In the genomic region with DNA sequence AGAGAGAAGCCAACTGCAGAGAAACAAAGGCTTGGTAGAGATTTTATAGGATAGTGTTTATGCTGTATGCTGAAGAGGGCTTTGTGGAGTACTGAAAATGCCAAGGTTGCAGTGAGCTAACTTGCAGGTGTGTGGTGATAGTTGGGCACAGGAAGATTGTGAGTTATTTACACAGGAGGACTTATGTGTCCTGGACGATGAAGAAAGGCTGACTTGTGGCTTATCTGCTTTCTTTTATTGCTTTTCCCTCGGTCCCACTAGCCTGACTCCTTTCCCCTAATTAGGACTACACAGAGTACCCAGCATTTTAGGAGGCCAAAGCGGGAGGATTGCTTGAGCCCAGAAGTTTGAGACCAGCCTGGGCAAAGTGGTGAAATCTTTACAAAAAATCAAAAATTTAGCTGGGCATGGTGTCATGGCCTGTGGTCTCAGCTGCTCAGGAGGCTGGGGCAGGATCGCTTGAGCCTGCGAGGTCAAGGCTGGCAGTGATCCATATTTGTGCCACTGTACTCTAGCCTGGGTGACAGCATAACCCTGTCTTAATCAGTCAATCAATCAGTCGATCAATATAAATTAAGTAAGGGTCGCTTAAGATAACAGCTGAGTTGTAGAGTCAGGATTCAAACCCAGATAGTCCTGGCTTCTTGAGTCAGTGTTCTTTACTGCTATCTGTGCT, we compare ENCODE assay signal across 18 cellular contexts.
DNase-seq lines count a peak whose midpoint lies in the region; ATAC-seq and TF ChIP-seq lines count a peak whose summit lies in the region.
"Had no signal": no experiment of that assay in that cellular context is flagged by ENCODE, and none has a peak within 500 bp of the region (broad histone marks: within the 10 kb centered on the region; RNA-seq: fewer than 3 reads in every experiment).

No MANE protein-coding gene starts in this region.

- no peak for TF ChIP-seq POLR2A in prostate gland (IDR thresholded peaks at IDR 0.05)

- H3K27ac ChIP-seq in hepatocyte = peak overlapping the region; percentile 28
- peak overlapping the region in 1 of 2 donors; percentile 55 for H3K27ac ChIP-seq in prostate gland
- H3K27ac ChIP-seq: lower lobe of right lung had no signal

- H3K4me3 ChIP-seq in LNCaP clone FGC (ENCODE audit: low read depth, low read length) (no peak overlapping the region), hepatocyte (no peak overlapping the region), prostate gland (no peak overlapping the region)
- H3K4me3 ChIP-seq: adrenal gland, GM23338, lower lobe of right lung had no signal

- H3K9me2 ChIP-seq in hepatocyte (replicated peaks; ENCODE audit: insufficient read depth) = no peaks in the 10 kb centered on the region

- peaks cover 51% of the 10 kb centered on the region for H3K4me1 Mint-ChIP-seq in activated T-cell treated with anti-CD3 and anti-CD28 coated beads, Interleukin-2, amount 50 U/mL, for 24 hours (ENCODE audit: low read depth)
- H3K4me1 Mint-ChIP-seq in activated T-helper 2 cell treated with anti-CD3 and anti-CD28 coated beads, Interferon-gamma antibody, Interleukin-2, Interleukin-4, amounts not matched to agents 10 μg/mL and 5 μg/mL and 100 μg/mL, durations not matched to agents 14 hours and 24 hours and 36 hours (ENCODE audit: low read depth) = peaks cover 29% of the 10 kb centered on the region

- no peak overlapping the region for H2AFZ ChIP-seq in hepatocyte
- H2AFZ ChIP-seq: GM23338 had no signal

- ATAC-seq in GM18858 (IDR thresholded peaks at IDR 0.05; ENCODE audit: unreplicated experiment) = no peak
- ATAC-seq: GM23338 had no signal

- H3K9me3 Mint-ChIP-seq in activated T-cell treated with anti-CD3 and anti-CD28 coated beads, Interleukin-2, amount 50 U/mL, for 24 hours = no peaks in the 10 kb centered on the region
- H3K9me3 Mint-ChIP-seq in activated T-helper 2 cell treated with anti-CD3 and anti-CD28 coated beads, Interferon-gamma antibody, Interleukin-2, Interleukin-4, amounts not matched to agents 10 μg/mL and 5 μg/mL and 100 μg/mL, durations not matched to agents 14 hours and 24 hours and 36 hours = no peaks in the 10 kb centered on the region
- H3K9me3 Mint-ChIP-seq: GM23338 had no signal

- H3K27me3 Mint-ChIP-seq in activated T-cell treated with anti-CD3 and anti-CD28 coated beads, Interleukin-2, amount 50 U/mL, for 24 hours = no peaks in the 10 kb centered on the region
- no peaks in the 10 kb centered on the region for H3K27me3 Mint-ChIP-seq in activated T-helper 2 cell treated with anti-CD3 and anti-CD28 coated beads, Interferon-gamma antibody, Interleukin-2, Interleukin-4, amounts not matched to agents 10 μg/mL and 5 μg/mL and 100 μg/mL, durations not matched to agents 14 hours and 24 hours and 36 hours (ENCODE audit: low read depth)

- no peak overlapping the region for H3K4me2 ChIP-seq in hepatocyte
- H3K4me2 ChIP-seq: GM23338 had no signal

- no peak overlapping the region for H3K4me3 Mint-ChIP-seq in activated T-cell treated with anti-CD3 and anti-CD28 coated beads, Interleukin-2, amount 50 U/mL, for 24 hours
- no peak overlapping the region for H3K4me3 Mint-ChIP-seq in activated T-helper 2 cell treated with anti-CD3 and anti-CD28 coated beads, Interferon-gamma antibody, Interleukin-2, Interleukin-4, amounts not matched to agents 10 μg/mL and 5 μg/mL and 100 μg/mL, durations not matched to agents 14 hours and 24 hours and 36 hours (ENCODE audit: low read depth)
- H3K4me3 Mint-ChIP-seq: GM23338 had no signal

- peaks cover 99% of the 10 kb centered on the region for H4K20me1 ChIP-seq in hepatocyte (ENCODE audit: insufficient read depth, poor library complexity, severe bottlenecking)

- 73% methylated on average over 7 of the region's 7 CpGs for WGBS in hepatocyte (ENCODE audit: low lambda C conversion rate, missing lambda C conversion rate)
- 68% methylated on average over 7 of the region's 7 CpGs for WGBS in prostate gland

- H3K9me3 ChIP-seq in hepatocyte (ENCODE audit: low read depth) = no peaks in the 10 kb centered on the region
- no peaks in the 10 kb centered on the region for H3K9me3 ChIP-seq in prostate gland
- H3K9me3 ChIP-seq: adrenal gland, lower lobe of right lung had no signal

- no peak for TF ChIP-seq CTCF in LNCaP clone FGC (IDR thresholded peaks at IDR 0.05; ENCODE audit: control insufficient read depth, extremely low read depth, insufficient read depth)
- TF ChIP-seq CTCF in hepatocyte (IDR thresholded peaks at IDR 0.05; ENCODE audit: poor library complexity) = no peak
- no peak for TF ChIP-seq CTCF in prostate gland (IDR thresholded peaks at IDR 0.05)

- no peak for DNase-seq in activated T-cell treated with anti-CD3 and anti-CD28 coated beads, Interleukin-2, amount 50 U/mL, for 24 hours
- DNase-seq in activated T-cell treated with anti-CD3 and anti-CD28 coated beads, Interleukin-2, amount 50 U/mL, for 1 hour = no peak
- peak; percentile 91 for DNase-seq in LNCaP clone FGC (ENCODE audit: low read depth)
- DNase-seq in hepatocyte (ENCODE audit: low spot score) = no peak
- DNase-seq in prostate gland (ENCODE audit: low spot score) = peak; percentile 49
- no peak for DNase-seq in activated T-helper 2 cell treated with anti-CD3 and anti-CD28 coated beads, Interferon-gamma antibody, Interleukin-2, Interleukin-4, amounts not matched to agents 10 μg/mL and 5 μg/mL and 100 μg/mL, durations not matched to agents 14 hours and 24 hours and 36 hours (ENCODE audit: low spot score)
- DNase-seq in NOMO-1 treated with DMSO at 0.1 percent for 48 hours (lab: John Stamatoyannopoulos, UW; ENCODE audit: unreplicated experiment) = no peak
- DNase-seq: activated CD4-positive, alpha-beta T cell treated with anti-CD3 and anti-CD28 coated beads, Interleukin-2, amount 50 U/mL, for 48 hours; central memory CD4-positive, alpha-beta T cell; DMS53; head of caudate nucleus; lower lobe of right lung; NCI-H2029; NCI-H446 treated with DMSO at 0.1 percent for 48 hours; stimulated activated CD4-positive, alpha-beta T cell treated with anti-CD3 and anti-CD28 coated beads, Interleukin-12 subunit alpha, Interleukin-12 subunit beta, amount 100 ng/mL, for 4 hours had no signal

- H3K36me3 ChIP-seq in hepatocyte (replicated peaks; ENCODE audit: insufficient read depth, low read depth) (no peaks in the 10 kb centered on the region), prostate gland (no peaks in the 10 kb centered on the region)
- H3K36me3 ChIP-seq: adrenal gland, lower lobe of right lung had no signal

- peaks cover 100% of the 10 kb centered on the region for H3K79me2 ChIP-seq in hepatocyte

- H3K4me1 ChIP-seq in hepatocyte (ENCODE audit: insufficient read depth) (peaks cover 7% of the 10 kb centered on the region), prostate gland (replicated peaks) (peaks cover 5% of the 10 kb centered on the region)

- H3K27ac Mint-ChIP-seq in activated T-cell treated with anti-CD3 and anti-CD28 coated beads, Interleukin-2, amount 50 U/mL, for 24 hours = peak overlapping the region; percentile 56
- H3K27ac Mint-ChIP-seq in activated T-helper 2 cell treated with anti-CD3 and anti-CD28 coated beads, Interferon-gamma antibody, Interleukin-2, Interleukin-4, amounts not matched to agents 10 μg/mL and 5 μg/mL and 100 μg/mL, durations not matched to agents 14 hours and 24 hours and 36 hours = no peak overlapping the region
- H3K27ac Mint-ChIP-seq: GM23338 had no signal

- H3K36me3 Mint-ChIP-seq in activated T-cell treated with anti-CD3 and anti-CD28 coated beads, Interleukin-2, amount 50 U/mL, for 24 hours (ENCODE audit: low read depth) = peaks cover 10% of the 10 kb centered on the region
- H3K36me3 Mint-ChIP-seq in activated T-helper 2 cell treated with anti-CD3 and anti-CD28 coated beads, Interferon-gamma antibody, Interleukin-2, Interleukin-4, amounts not matched to agents 10 μg/mL and 5 μg/mL and 100 μg/mL, durations not matched to agents 14 hours and 24 hours and 36 hours (ENCODE audit: low read depth) = peaks cover 3% of the 10 kb centered on the region

- H3K27me3 ChIP-seq in hepatocyte (no peaks in the 10 kb centered on the region), prostate gland (replicated peaks; ENCODE audit: insufficient read depth) (no peaks in the 10 kb centered on the region)
- H3K27me3 ChIP-seq: adrenal gland had no signal

- intact Hi-C loops in prostate gland (cut with DNase I) = no loop called here
- intact Hi-C loops in activated T-helper 2 cell treated with anti-CD3 and anti-CD28 coated beads, Interferon-gamma antibody, Interleukin-2, Interleukin-4, amounts not matched to agents 10 μg/mL and 5 μg/mL and 100 μg/mL, durations not matched to agents 14 hours and 24 hours and 36 hours (cut with micrococcal nuclease) = no loop called here

Comparison
In these comparisons a context has a peak if more than half of its experiments do, and no peak if none do; other contexts are left out.
1. DNase-seq: peak in LNCaP clone FGC (single experiment) and prostate gland (single experiment); none in activated T-cell treated with anti-CD3 and anti-CD28 coated beads, Interleukin-2, amount 50 U/mL, for 24 hours (single experiment), activated T-cell treated with anti-CD3 and anti-CD28 coated beads, Interleukin-2, amount 50 U/mL, for 1 hour (single experiment), hepatocyte (single experiment), activated T-helper 2 cell treated with anti-CD3 and anti-CD28 coated beads, Interferon-gamma antibody, Interleukin-2, Interleukin-4, amounts not matched to agents 10 μg/mL and 5 μg/mL and 100 μg/mL, durations not matched to agents 14 hours and 24 hours and 36 hours (single experiment) and NOMO-1 treated with DMSO at 0.1 percent for 48 hours (single experiment).